In the genomic region with DNA sequence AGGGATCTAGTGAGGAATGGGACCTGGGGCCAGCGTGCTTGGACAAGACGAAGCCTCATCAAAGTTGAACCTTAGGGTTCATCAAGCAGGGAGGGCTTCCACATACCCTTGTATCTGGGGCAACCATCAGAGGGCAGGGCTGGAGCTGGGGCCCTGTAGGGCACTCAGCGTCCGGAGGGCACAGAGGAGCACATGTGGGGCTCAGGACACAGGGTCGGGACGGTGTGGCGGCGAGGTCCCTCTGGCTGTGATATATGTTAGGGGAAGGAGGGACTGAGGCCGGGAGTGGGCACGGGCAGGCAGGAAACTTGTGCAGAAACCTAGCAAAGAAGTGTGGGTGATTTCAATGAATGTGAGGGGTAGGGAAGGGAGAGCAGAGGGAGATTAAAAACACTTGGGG, we compare ENCODE assay signal across 27 cellular contexts.
"Had no signal": no experiment of that assay in that cellular context is flagged by ENCODE, and none has a peak within 500 bp of the region (broad histone marks: within the 10 kb centered on the region; RNA-seq: fewer than 3 reads in every experiment).

No MANE protein-coding gene starts in this region.

- H3K36me3 ChIP-seq: lower lobe of right lung, pancreas, right lobe of liver, thoracic aorta, uterus had no signal

- H3K27ac ChIP-seq: coronary artery, esophagus squamous epithelium, lower lobe of right lung, pancreas, right lobe of liver, thoracic aorta, tibial nerve, upper lobe of left lung, uterus had no signal

- H3K4me3 ChIP-seq: coronary artery, esophagus squamous epithelium, lower lobe of right lung, pancreas, right lobe of liver, thoracic aorta, tibial nerve, upper lobe of left lung, uterus had no signal

- H3K27me3 Mint-ChIP-seq: memory B cell; natural killer cell treated with Interleukin-12 subunit alpha and Interleukin-12 subunit beta and Interleukin-15 and Interleukin-18, amount 100 ng/mL, for 72 hours; progenitor cell of endocrine pancreas had no signal

- H3K9me3 Mint-ChIP-seq: immature natural killer cell; memory B cell; natural killer cell treated with Interleukin-12 subunit alpha and Interleukin-12 subunit beta and Interleukin-15 and Interleukin-18, amount 100 ng/mL, for 72 hours had no signal

- H3K36me3 Mint-ChIP-seq: memory B cell; naive B cell; natural killer cell treated with Interleukin-12 subunit alpha and Interleukin-12 subunit beta and Interleukin-15 and Interleukin-18, amount 100 ng/mL, for 72 hours had no signal

- FAIRE-seq: endometrium, pancreas, small intestine had no signal

- H3K4me3 Mint-ChIP-seq: immature natural killer cell; memory B cell; naive B cell; natural killer cell treated with Interleukin-12 subunit alpha and Interleukin-12 subunit beta and Interleukin-15 and Interleukin-18, amount 100 ng/mL, for 72 hours had no signal

- H3K9me3 ChIP-seq: esophagus squamous epithelium, lower lobe of right lung, pancreas, right lobe of liver, thoracic aorta, tibial nerve, upper lobe of left lung, uterus had no signal

- ATAC-seq: left ventricle myocardium superior; lower lobe of right lung; natural killer cell treated with Interleukin-12 subunit alpha and Interleukin-12 subunit beta and Interleukin-15 and Interleukin-18, amount 100 ng/mL, for 72 hours; pancreas; right lobe of liver had no signal

- H3K4me1 ChIP-seq: esophagus squamous epithelium, lower lobe of right lung, pancreas, right lobe of liver, upper lobe of left lung, uterus had no signal

- H3K27me3 ChIP-seq: esophagus squamous epithelium, pancreas, right lobe of liver, tibial nerve, upper lobe of left lung, uterus had no signal

- H3K4me1 Mint-ChIP-seq: memory B cell, naive B cell had no signal

- H3K27ac Mint-ChIP-seq: memory B cell; natural killer cell treated with Interleukin-12 subunit alpha and Interleukin-12 subunit beta and Interleukin-15 and Interleukin-18, amount 100 ng/mL, for 72 hours; progenitor cell of endocrine pancreas had no signal

- DNase-seq: dermis blood vessel endothelial cell; effector memory CD4-positive, alpha-beta T cell; erythroblast; esophagus squamous epithelium; foreskin melanocyte; hypothalamus; immature natural killer cell; islet precursor cell; kidney glomerular epithelial cell; left ventricle myocardium superior; lower lobe of right lung; naive B cell; pancreas; right lobe of liver; small intestine; stimulated activated CD4-positive, alpha-beta T cell treated with anti-CD3 and anti-CD28 coated beads, Interleukin-15, amount 100 ng/mL, for 24 hours; stimulated activated CD4-positive, alpha-beta T cell treated with anti-CD3 and anti-CD28 coated beads, Interleukin-2, amount 100 ng/mL, for 48 hours; stimulated activated naive CD4-positive, alpha-beta T cell treated with Interleukin-2 at 50 U/mL for 16 hours; uterus had no signal
